In genomic region chr11:101916422-101916821, GRCh38 we compare ENCODE assay signal across 8 cellular contexts. TPM values are rescaled to one million over a fixed set of nuclear protein-coding genes. Genes with fewer than 3 reads are reported as not detected.
DNase-seq lines count a peak whose midpoint lies in the region; ATAC-seq and TF ChIP-seq lines count a peak whose summit lies in the region.

ANGPTL5 (minus strand) TSS chr11:101916522; CDS start chr11:101907909, 8,613 bp downstream.

- H3K27me3 ChIP-seq in AG04450 (ENCODE audit: control insufficient read depth, insufficient read depth, low read length): no peaks in the 10 kb centered on the region
- H3K27me3 ChIP-seq in duodenal mucosa (ENCODE audit: control insufficient read depth in 1 of 2, insufficient read depth in 2 of 2, low read length in 2 of 2): no peaks in the 10 kb centered on the region

- H3K4me1 Mint-ChIP-seq in natural killer cell treated with Interleukin-12 subunit alpha and Interleukin-12 subunit beta and Interleukin-15 and Interleukin-18, amount 100 ng/mL, for 72 hours (ENCODE audit: low read depth in 2 of 2): peaks cover 31 to 44% of the 10 kb centered on the region in 2 donors

- peak within 1 kb of the TSS; percentile 78 to 91 for H3K27ac Mint-ChIP-seq in natural killer cell treated with Interleukin-12 subunit alpha and Interleukin-12 subunit beta and Interleukin-15 and Interleukin-18, amount 100 ng/mL, for 72 hours

- peaks cover 8 to 9% of the 10 kb centered on the region in 2 donors for H3K4me1 ChIP-seq in duodenal mucosa (ENCODE audit: control insufficient read depth in 1 of 2, insufficient read depth in 2 of 2, low read length in 2 of 2)

- peak within 1 kb of the TSS; percentile 60 to 67 for H3K9ac ChIP-seq in duodenal mucosa (ENCODE audit: low read depth in 1 of 2, low read length in 2 of 2)

- H3K27ac ChIP-seq in AG04450 (ENCODE audit: low read depth, low read length) (peak within 1 kb of the TSS; percentile 76), duodenal mucosa (ENCODE audit: low read depth, low read length) (peak within 1 kb of the TSS; percentile 67)

- peak within 1 kb of the TSS; percentile 91 for H3K4me3 ChIP-seq in AG04450 (ENCODE audit: low read depth, low read length)
- peak within 1 kb of the TSS; percentile 67 for H3K4me3 ChIP-seq in LNCaP clone FGC (ENCODE audit: low read depth, low read length)
- H3K4me3 ChIP-seq in duodenal mucosa (ENCODE audit: low read depth in 1 of 2, low read length in 2 of 2): peak within 1 kb of the TSS; percentile 78 to 91

- no peaks in the 10 kb centered on the region for H3K36me3 Mint-ChIP-seq in natural killer cell treated with Interleukin-12 subunit alpha and Interleukin-12 subunit beta and Interleukin-15 and Interleukin-18, amount 100 ng/mL, for 72 hours

- no peak for TF ChIP-seq CTCF in AG04450 (IDR thresholded peaks at IDR 0.05; ENCODE audit: low read depth, low read length)
- no peak for TF ChIP-seq CTCF in LNCaP clone FGC (IDR thresholded peaks at IDR 0.05; ENCODE audit: control insufficient read depth, extremely low read depth, insufficient read depth)

- H3K36me3 ChIP-seq in duodenal mucosa (ENCODE audit: control insufficient read depth in 1 of 2, insufficient read depth in 2 of 2, low read length in 2 of 2): no peaks in the 10 kb centered on the region

- no peak for DNase-seq in AG04450 (ENCODE audit: low read depth, low spot score)
- no peak for DNase-seq in LNCaP clone FGC (ENCODE audit: low read depth)
- DNase-seq in natural killer cell treated with Interleukin-12 subunit alpha and Interleukin-12 subunit beta and Interleukin-15 and Interleukin-18, amount 100 ng/mL, for 72 hours (ENCODE audit: low spot score): no peak
- no peak for DNase-seq in CD1c-positive myeloid dendritic cell (ENCODE audit: extremely low spot score)

- POLR2A ChIA-PET in AG04450 (lab: Yijun Ruan, JAX): no interaction called here

- H3K9me3 Mint-ChIP-seq in natural killer cell treated with Interleukin-12 subunit alpha and Interleukin-12 subunit beta and Interleukin-15 and Interleukin-18, amount 100 ng/mL, for 72 hours: no peaks in the 10 kb centered on the region

- ATAC-seq in natural killer cell treated with Interleukin-12 subunit alpha and Interleukin-12 subunit beta and Interleukin-15 and Interleukin-18, amount 100 ng/mL, for 72 hours: no peak
- no peak for ATAC-seq in GM19351 (IDR thresholded peaks at IDR 0.05; ENCODE audit: unreplicated experiment)
- ATAC-seq in GM19035 (IDR thresholded peaks at IDR 0.05; ENCODE audit: unreplicated experiment): no peak
- no peak for ATAC-seq in GM18498 (IDR thresholded peaks at IDR 0.05; ENCODE audit: unreplicated experiment)

- no peaks in the 10 kb centered on the region for H3K9me3 ChIP-seq in AG04450 (ENCODE audit: control insufficient read depth, insufficient read depth, low read length)
- no peaks in the 10 kb centered on the region for H3K9me3 ChIP-seq in duodenal mucosa (ENCODE audit: control insufficient read depth in 1 of 2, low read length in 2 of 2)

- peak within 1 kb of the TSS; percentile 87 for H3K4me3 Mint-ChIP-seq in natural killer cell treated with Interleukin-12 subunit alpha and Interleukin-12 subunit beta and Interleukin-15 and Interleukin-18, amount 100 ng/mL, for 72 hours

- CTCF ChIA-PET in AG04450 (lab: Charles Lee): interaction anchor here (1.3 to 2.4 kb wide), 2 partner anchors 55 to 91 kb away, joined by 3 to 16 read pairs; no protein-coding TSS in a partner anchor

- H3K27me3 Mint-ChIP-seq in natural killer cell treated with Interleukin-12 subunit alpha and Interleukin-12 subunit beta and Interleukin-15 and Interleukin-18, amount 100 ng/mL, for 72 hours: peaks cover 2 to 5% of the 10 kb centered on the region in 2 donors

RNA-seq across cellular contexts. Expression of gene ANGPTL5, which starts in this region (rescaled TPM):
- not detected in 2 replicates for polyA plus RNA-seq in AG04450 (2011; rRNA removed)
- not detected in 2 replicates for polyA minus RNA-seq in AG04450 (2011; rRNA and poly(A)+ RNA removed)
- not detected for total RNA-seq in natural killer cell treated with Interleukin-12 subunit alpha and Interleukin-12 subunit beta and Interleukin-15 and Interleukin-18, amount 100 ng/mL, for 72 hours
